Comparison of ENCODE assay signal across 8 cellular contexts in the genomic region with DNA sequence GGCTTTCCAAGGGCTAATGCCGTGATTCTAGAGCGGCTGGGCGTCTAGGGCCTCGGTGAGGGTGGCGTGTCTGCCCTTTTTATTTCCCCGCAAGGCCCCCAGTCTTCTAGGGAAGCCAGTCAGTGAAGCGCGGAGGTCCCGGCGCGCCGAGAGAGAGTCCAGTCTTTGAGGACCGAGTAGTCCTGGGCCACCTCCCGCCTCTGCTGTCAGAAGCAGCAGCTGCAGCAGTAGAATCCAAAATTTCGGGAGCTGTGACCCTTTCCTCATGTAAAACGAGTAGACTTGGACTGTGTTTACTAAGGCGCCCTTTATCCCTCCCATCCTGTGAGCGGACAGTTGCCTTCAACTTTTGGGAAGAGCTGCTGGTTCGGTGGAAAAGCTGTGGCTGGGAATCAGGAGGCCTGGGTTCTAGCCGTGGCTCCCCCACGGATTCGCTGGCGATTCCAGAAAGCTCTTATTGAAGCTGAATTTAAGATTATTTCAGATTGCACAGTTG. TPM values are rescaled to one million over a fixed set of nuclear protein-coding genes. Genes with fewer than 3 reads are reported as not detected.
DNase-seq lines count a peak whose midpoint lies in the region; ATAC-seq and TF ChIP-seq lines count a peak whose summit lies in the region.
"Not testable (repeated sequence)": the region's sequence is repeated elsewhere in the genome, so short reads cannot be mapped to it uniquely, and the experiment has no call there.

No MANE protein-coding gene starts in this region.

- H3K27ac ChIP-seq in CD8-positive, alpha-beta T cell (ENCODE audit: low read depth, low read length): peak overlapping the region; percentile 97
- H3K27ac ChIP-seq in stomach: peak overlapping the region; percentile 93 to 99 (median 96)

- H3K4me1 ChIP-seq in CD8-positive, alpha-beta T cell (ENCODE audit: insufficient read depth, low read length): peaks cover 28% of the 10 kb centered on the region
- H3K4me1 ChIP-seq in mucosa of descending colon (ENCODE audit: low read depth): not testable (repeated sequence)
- H3K4me1 ChIP-seq in stomach: peaks cover 7 to 30% (median 21%) of the 10 kb centered on the region in 4 donors

- not testable (repeated sequence) for DNase-seq in CD8-positive, alpha-beta T cell; activated naive CD8-positive, alpha-beta T cell treated with anti-CD3 and anti-CD28 coated beads for 36 hours; mucosa of descending colon
- DNase-seq in OCI-M1 (lab: John Stamatoyannopoulos, UW) (peak; percentile 62), fibroblast of mammary gland (ENCODE audit: low read depth) (peak; percentile 30), stomach (peak; percentile 43)

- intact Hi-C loops in CD8-positive, alpha-beta T cell (cut with DNase I, micrococcal nuclease): loop anchor here (1.0 to 10.0 kb wide), 9 partner anchors 25 to 636 kb away; a partner anchor contains a TSS
- intact Hi-C loops in mucosa of descending colon (cut with DNase I, micrococcal nuclease); stomach (cut with DNase I; ENCODE audit: low total_unique reads): not testable (repeated sequence)

- not testable (repeated sequence) for TF ChIP-seq CTCF in CD8-positive, alpha-beta T cell (IDR thresholded peaks at IDR 0.05); fibroblast of mammary gland (conservative IDR thresholded peaks at IDR 0.05; ENCODE audit: control insufficient read depth, insufficient read depth, low read depth, low read length); mucosa of descending colon (IDR thresholded peaks at IDR 0.05); stomach (IDR thresholded peaks at IDR 0.05)

- peak overlapping the region; percentile 98 for H3K27ac Mint-ChIP-seq in CD8-positive, alpha-beta T cell
- H3K27ac Mint-ChIP-seq in activated naive CD8-positive, alpha-beta T cell treated with anti-CD3 and anti-CD28 coated beads for 36 hours: peak overlapping the region; percentile 99

- H3K4me3 ChIP-seq in CD8-positive, alpha-beta T cell (ENCODE audit: low read depth, low read length): peak overlapping the region; percentile 66
- H3K4me3 ChIP-seq in fibroblast of mammary gland (ENCODE audit: control insufficient read depth, low read depth, low read length): peak overlapping the region; percentile 81
- peak overlapping the region; percentile 75 for H3K4me3 ChIP-seq in mucosa of descending colon
- H3K4me3 ChIP-seq in stomach: peak overlapping the region; percentile 82 to 88 (median 85)

- H3K27me3 Mint-ChIP-seq in CD8-positive, alpha-beta T cell (ENCODE audit: low read depth); activated naive CD8-positive, alpha-beta T cell treated with anti-CD3 and anti-CD28 coated beads for 36 hours: not testable (repeated sequence)

- H3K4me3 Mint-ChIP-seq in CD8-positive, alpha-beta T cell: peak overlapping the region; percentile 97
- H3K4me3 Mint-ChIP-seq in activated naive CD8-positive, alpha-beta T cell treated with anti-CD3 and anti-CD28 coated beads for 36 hours: peak overlapping the region; percentile 97

- not testable (repeated sequence) for H3K9me3 ChIP-seq in CD8-positive, alpha-beta T cell (ENCODE audit: low read length); mucosa of descending colon; stomach

- H3K36me3 ChIP-seq in CD8-positive, alpha-beta T cell (ENCODE audit: insufficient read depth, low read length); mucosa of descending colon (ENCODE audit: low read depth); stomach: not testable (repeated sequence)

- ATAC-seq in CD8-positive, alpha-beta T cell: peak; percentile 6
- ATAC-seq in GM21423 (IDR thresholded peaks at IDR 0.05; ENCODE audit: unreplicated experiment): peak; percentile 21
- ATAC-seq in HG03108 (IDR thresholded peaks at IDR 0.05; ENCODE audit: unreplicated experiment): peak; percentile 18
- ATAC-seq in mucosa of descending colon: peak; percentile 49

- TF ChIP-seq POLR2A in stomach (IDR thresholded peaks at IDR 0.05): not testable (repeated sequence)

- H3K27me3 ChIP-seq in CD8-positive, alpha-beta T cell (ENCODE audit: insufficient read depth, low read length); stomach: not testable (repeated sequence)

- H3K4me1 Mint-ChIP-seq in CD8-positive, alpha-beta T cell (ENCODE audit: low read depth): peaks cover 41% of the 10 kb centered on the region
- H3K4me1 Mint-ChIP-seq in activated naive CD8-positive, alpha-beta T cell treated with anti-CD3 and anti-CD28 coated beads for 36 hours: peaks cover 25% of the 10 kb centered on the region

- CTCF ChIA-PET in CD8-positive, alpha-beta T cell (lab: Charles Lee): interaction anchor here (0.6 to 1.9 kb wide), 7 partner anchors 25 to 180 kb away, joined by 3 to 6 read pairs (median 3); no protein-coding TSS in a partner anchor

- not testable (repeated sequence) for H3K9me3 Mint-ChIP-seq in CD8-positive, alpha-beta T cell; activated naive CD8-positive, alpha-beta T cell treated with anti-CD3 and anti-CD28 coated beads for 36 hours

- POLR2A ChIA-PET in CD8-positive, alpha-beta T cell (lab: Charles Lee): interaction anchor here (0.7 to 4.6 kb wide), 15 partner anchors 9 to 471 kb away, joined by 3 to 40 read pairs (median 4); a partner anchor contains a TSS

- 0 to 2% (median 0%) methylated on average over 6 to 23 of the region's 23 CpGs for WGBS in stomach, 5 donors

- TF ChIP-seq EP300 in stomach (IDR thresholded peaks at IDR 0.05): not testable (repeated sequence)

- not testable (repeated sequence) for H3K36me3 Mint-ChIP-seq in CD8-positive, alpha-beta T cell
- H3K36me3 Mint-ChIP-seq in activated naive CD8-positive, alpha-beta T cell treated with anti-CD3 and anti-CD28 coated beads for 36 hours: peaks cover 18% of the 10 kb centered on the region

RNA-seq across cellular contexts. Expression of a gene that starts 0.5 kb away (rescaled TPM):
- total RNA-seq in CD8-positive, alpha-beta T cell: 10 to 100 TPM; 35.2 to 39.5 TPM
- total RNA-seq in activated naive CD8-positive, alpha-beta T cell treated with anti-CD3 and anti-CD28 coated beads for 36 hours: 10 to 100 TPM; 35.4 to 37.5 TPM
- total RNA-seq in mucosa of descending colon: 10 to 100 TPM; 18.3 to 25.7 (median 19.7) TPM
- 10 to 100 TPM; 11.3 to 67.1 (median 18.4) TPM for total RNA-seq in stomach
- polyA plus RNA-seq in stomach: 10 to 100 TPM in 2 of 3 donors, 1 to 10 TPM in 1; 7.9 to 17.7 (median 10.9) TPM
